ENCODE assay signal across 10 cellular contexts in the genomic region with DNA sequence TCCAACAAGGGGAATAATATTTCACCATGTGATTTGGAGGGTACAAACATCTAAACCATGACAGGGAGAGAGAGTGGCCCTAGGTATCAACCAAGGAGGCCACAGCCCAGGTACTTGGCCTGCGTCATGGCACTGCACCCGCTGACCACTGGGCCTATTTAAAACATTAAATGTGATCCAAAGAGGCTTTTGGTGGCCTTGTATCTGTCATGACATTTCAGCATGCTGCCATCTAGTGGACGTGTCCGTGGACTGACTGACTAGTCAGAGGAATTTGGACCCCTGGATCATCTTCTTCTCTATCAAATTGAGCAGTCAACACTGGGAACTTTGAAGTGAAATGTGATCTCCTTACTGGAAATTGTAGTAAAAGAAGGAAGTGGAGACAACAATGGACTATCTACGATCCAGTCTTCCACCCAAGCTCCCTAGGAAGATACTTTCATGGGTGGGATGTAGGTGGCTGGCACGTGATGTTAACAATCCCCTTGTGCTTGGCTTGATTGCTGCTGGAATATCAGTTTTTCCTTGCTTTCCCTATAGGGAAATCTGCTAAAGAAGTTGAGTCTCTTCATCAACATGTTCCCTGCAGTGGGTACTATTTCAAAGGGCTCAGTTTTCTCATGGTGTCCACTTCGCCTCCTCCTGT. TPM values are rescaled to one million over a fixed set of nuclear protein-coding genes. Genes with fewer than 3 reads are reported as not detected.
DNase-seq lines count a peak whose midpoint lies in the region; ATAC-seq, FAIRE-seq and TF ChIP-seq lines count a peak whose summit lies in the region.
"Had no signal": no experiment of that assay in that cellular context is flagged by ENCODE, and none has a peak within 500 bp of the region (broad histone marks: within the 10 kb centered on the region; RNA-seq: fewer than 3 reads in every experiment).

No MANE protein-coding gene starts in this region.

- POLR2A ChIA-PET in CD4-positive, alpha-beta T cell (lab: Charles Lee): no interaction called here
- POLR2A ChIA-PET in naive thymus-derived CD4-positive, alpha-beta T cell (lab: Charles Lee): no interaction called here

- no peak overlapping the region for H3K27ac ChIP-seq in CD4-positive, alpha-beta T cell (ENCODE audit: low read depth, low read length)
- H3K27ac ChIP-seq in SJSA1 (no peak overlapping the region), dorsolateral prefrontal cortex (no peak overlapping the region)
- H3K27ac ChIP-seq in naive thymus-derived CD4-positive, alpha-beta T cell (ENCODE audit: low read depth, low read length): no peak overlapping the region
- H3K27ac ChIP-seq: neutrophil had no signal

- H3K27ac Mint-ChIP-seq in CD4-positive, alpha-beta T cell: no peak overlapping the region
- H3K27ac Mint-ChIP-seq in naive thymus-derived CD4-positive, alpha-beta T cell: no peak overlapping the region
- H3K27ac Mint-ChIP-seq: T-cell had no signal

- H3K36me3 ChIP-seq in SJSA1: no peaks in the 10 kb centered on the region
- no peaks in the 10 kb centered on the region for H3K36me3 ChIP-seq in naive thymus-derived CD4-positive, alpha-beta T cell (ENCODE audit: control insufficient read depth in 2 of 3, insufficient read depth in 3 of 3, low read length in 3 of 3)
- H3K36me3 ChIP-seq: neutrophil had no signal

- ATAC-seq in CD4-positive, alpha-beta T cell (ENCODE audit: poor library complexity): no peak
- peak; percentile 80 for ATAC-seq in HG03520 (IDR thresholded peaks at IDR 0.05; ENCODE audit: unreplicated experiment)
- ATAC-seq in naive thymus-derived CD4-positive, alpha-beta T cell: no peak
- ATAC-seq: T-cell had no signal

- peak; percentile 53 for TF ChIP-seq CTCF in CD4-positive, alpha-beta T cell (IDR thresholded peaks at IDR 0.05)
- TF ChIP-seq CTCF in dorsolateral prefrontal cortex (IDR thresholded peaks at IDR 0.05 in 54 of 56, conservative IDR thresholded peaks at IDR 0.05 in 2 of 56; ENCODE audit: low read depth in 1 of 56, partially characterized antibody in 56 of 56): peak; percentile 23 to 71 (median 53)

- H3K4me3 Mint-ChIP-seq in CD4-positive, alpha-beta T cell: no peak overlapping the region
- H3K4me3 Mint-ChIP-seq in naive thymus-derived CD4-positive, alpha-beta T cell: no peak overlapping the region
- H3K4me3 Mint-ChIP-seq: T-cell had no signal

- no peaks in the 10 kb centered on the region for H3K9me3 Mint-ChIP-seq in CD4-positive, alpha-beta T cell
- peaks cover 0 to 1% (median 0%) of the 10 kb centered on the region in 11 donors for H3K9me3 Mint-ChIP-seq in naive thymus-derived CD4-positive, alpha-beta T cell
- H3K9me3 Mint-ChIP-seq: T-cell had no signal

- H3K27me3 Mint-ChIP-seq in CD4-positive, alpha-beta T cell: peaks cover 7% of the 10 kb centered on the region
- H3K27me3 Mint-ChIP-seq in naive thymus-derived CD4-positive, alpha-beta T cell: peaks cover 3 to 27% (median 12%) of the 10 kb centered on the region in 5 donors

- no peaks in the 10 kb centered on the region for H3K36me3 Mint-ChIP-seq in CD4-positive, alpha-beta T cell (ENCODE audit: low read depth)
- no peaks in the 10 kb centered on the region for H3K36me3 Mint-ChIP-seq in naive thymus-derived CD4-positive, alpha-beta T cell
- H3K36me3 Mint-ChIP-seq: T-cell had no signal

- H3K4me1 ChIP-seq in SJSA1 (replicated peaks): peaks cover 10% of the 10 kb centered on the region
- no peaks in the 10 kb centered on the region for H3K4me1 ChIP-seq in naive thymus-derived CD4-positive, alpha-beta T cell (ENCODE audit: control insufficient read depth in 2 of 2, insufficient read depth in 2 of 2, low read length in 2 of 2)

- CTCF ChIA-PET in CD4-positive, alpha-beta T cell (lab: Charles Lee): no interaction called here
- CTCF ChIA-PET in naive thymus-derived CD4-positive, alpha-beta T cell (lab: Charles Lee): no interaction called here

- H3K4me3 ChIP-seq in SJSA1: no peak overlapping the region
- H3K4me3 ChIP-seq in dorsolateral prefrontal cortex: no peak overlapping the region
- no peak overlapping the region for H3K4me3 ChIP-seq in naive thymus-derived CD4-positive, alpha-beta T cell (ENCODE audit: low read length)

- no peaks in the 10 kb centered on the region for H3K9me3 ChIP-seq in CD4-positive, alpha-beta T cell (ENCODE audit: control insufficient read depth, low read length)
- no peaks in the 10 kb centered on the region for H3K9me3 ChIP-seq in SJSA1 (replicated peaks)
- H3K9me3 ChIP-seq in naive thymus-derived CD4-positive, alpha-beta T cell (ENCODE audit: control insufficient read depth in 2 of 3, low read length in 3 of 3): no peaks in the 10 kb centered on the region
- H3K9me3 ChIP-seq: neutrophil had no signal

- no peaks in the 10 kb centered on the region for H3K4me1 Mint-ChIP-seq in CD4-positive, alpha-beta T cell (ENCODE audit: low read depth)
- no peaks in the 10 kb centered on the region for H3K4me1 Mint-ChIP-seq in naive thymus-derived CD4-positive, alpha-beta T cell
- H3K4me1 Mint-ChIP-seq: T-cell had no signal

- DNase-seq in CD4-positive, alpha-beta T cell: peak in 6 of 10 experiments; percentile 1 to 17 (median 4)
- DNase-seq in GM18507 (ENCODE audit: extremely low spot score, insufficient read length, low read depth) (peak; percentile 25), SJSA1 (ENCODE audit: low read depth in 1 of 2, low spot score in 2 of 2) (peak; percentile 36 to 67), dorsolateral prefrontal cortex (peak in 3 of 10 donors; percentile 10 to 52 (median 42)), T1000 (lab: John Stamatoyannopoulos, UW) (no peak), cerebellum (ENCODE audit: low spot score) (no peak)
- peak in 5 of 9 donors; percentile 3 to 27 (median 9) for DNase-seq in naive thymus-derived CD4-positive, alpha-beta T cell

- FAIRE-seq in GM18507 (lab: Jason Lieb, UNC): peak; percentile 5

- no peaks in the 10 kb centered on the region for H3K27me3 ChIP-seq in CD4-positive, alpha-beta T cell (ENCODE audit: control insufficient read depth, insufficient read depth, low read length)
- H3K27me3 ChIP-seq in SJSA1 (replicated peaks): no peaks in the 10 kb centered on the region
- H3K27me3 ChIP-seq in dorsolateral prefrontal cortex: no peaks in the 10 kb centered on the region
- H3K27me3 ChIP-seq in naive thymus-derived CD4-positive, alpha-beta T cell (ENCODE audit: control insufficient read depth in 2 of 2, insufficient read depth in 2 of 2, low read length in 2 of 2): no peaks in the 10 kb centered on the region

- intact Hi-C loops in CD4-positive, alpha-beta T cell (cut with DNase I, micrococcal nuclease): loop anchor here in 1 of 2 experiments (10.0 kb wide), 1 partner anchor 320 kb away; no protein-coding TSS in a partner anchor
- intact Hi-C loops in dorsolateral prefrontal cortex (cut with DNase I): no loop called here
- intact Hi-C loops in naive thymus-derived CD4-positive, alpha-beta T cell (cut with micrococcal nuclease): loop anchor here (2.0 to 5.0 kb wide), 2 partner anchors 310 to 312 kb away; no protein-coding TSS in a partner anchor

RNA-seq across cellular contexts. Expression of a gene that starts 24.6 kb away (rescaled TPM):
- not detected for total RNA-seq in CD4-positive, alpha-beta T cell
- 8.7 and 11.8 TPM in 2 replicates for total RNA-seq in SJSA1 (2014; rRNA removed; shearing (Covaris generic))
- total RNA-seq in dorsolateral prefrontal cortex (10 to 100 TPM in 30 of 120 experiments, 1 to 10 TPM in 90; 3.1 to 17.0 (median 7.8) TPM), cerebellum (19.8 TPM)
- not detected for total RNA-seq in naive thymus-derived CD4-positive, alpha-beta T cell
- polyA plus RNA-seq in naive thymus-derived CD4-positive, alpha-beta T cell: not detected

Comparison
In these comparisons a context has a peak if more than half of its experiments do, and no peak if none do; other contexts are left out.
1. DNase-seq: peak in CD4-positive, alpha-beta T cell (6 of 10), GM18507 (single experiment), SJSA1 (2 of 2) and naive thymus-derived CD4-positive, alpha-beta T cell (5 of 9); none in T1000 (single experiment) and cerebellum (single experiment).
2. intact Hi-C loops: an anchor here in naive thymus-derived CD4-positive, alpha-beta T cell (2.0 to 5.0 kb wide); none called in dorsolateral prefrontal cortex.